In genomic region chr7:28629216-28629848, GRCh38 we compare ENCODE assay signal across 15 cellular contexts.
DNase-seq lines count a peak whose midpoint lies in the region; ATAC-seq and TF ChIP-seq lines count a peak whose summit lies in the region.
"Had no signal": no experiment of that assay in that cellular context is flagged by ENCODE, and none has a peak within 500 bp of the region (broad histone marks: within the 10 kb centered on the region; RNA-seq: fewer than 3 reads in every experiment).

No MANE protein-coding gene starts in this region.

- peak; percentile 68 for ATAC-seq in left ventricle myocardium superior
- no peak for ATAC-seq in GM18505 (IDR thresholded peaks at IDR 0.05; ENCODE audit: unreplicated experiment)
- ATAC-seq: activated CD4-positive, CD25-positive, alpha-beta regulatory T cell treated with anti-CD3 and anti-CD28 coated beads, Interleukin-2, amount 50 U/mL, for 24 hours; stimulated activated naive CD8-positive, alpha-beta T cell treated with anti-CD3 and anti-CD28 coated beads, Interleukin-15, Interleukin-2, amounts not matched to agents 100 U/mL and 50 U/mL, for 24 hours had no signal

- H3K27ac ChIP-seq in sigmoid colon: peak overlapping the region in 3 of 4 donors; percentile 31 to 62 (median 60)

- DNase-seq in ELR (ENCODE audit: low read depth) (peak; percentile 45), astrocyte of the spinal cord (ENCODE audit: low read depth, low spot score) (peak; percentile 22), left ventricle myocardium superior (peak; percentile 62), sigmoid colon (peak; percentile 70), NCI-H2029 treated with DMSO at 0.1 percent for 48 hours (lab: John Stamatoyannopoulos, UW) (no peak), globus pallidus (ENCODE audit: low spot score) (no peak), SW 1271 (lab: John Stamatoyannopoulos, UW) (no peak)
- DNase-seq: activated T-cell treated with anti-CD3 and anti-CD28 coated beads, Interleukin-2, amount 50 U/mL, for 24 hours; amniotic stem cell; BE2C; DMS79 treated with DMSO at 0.1 percent for 48 hours; GOT3; stimulated activated naive CD8-positive, alpha-beta T cell treated with anti-CD3 and anti-CD28 coated beads, Interleukin-15, Interleukin-2, amounts not matched to agents 100 U/mL and 50 U/mL, for 24 hours had no signal

- TF ChIP-seq POLR2A in sigmoid colon (IDR thresholded peaks at IDR 0.05) (no peak), GM18505 (IDR thresholded peaks at IDR 0.05; ENCODE audit: borderline replicate concordance, extremely low read depth, insufficient read depth, insufficient read length) (no peak)

- intact Hi-C loops in left ventricle myocardium superior (cut with micrococcal nuclease) (loop anchor here (10.0 kb wide), 1 partner anchor 225 kb away; no protein-coding TSS in a partner anchor), sigmoid colon (cut with DNase I) (loop anchor here (5.0 kb wide), 2 partner anchors 53 to 222 kb away; no protein-coding TSS in a partner anchor)

- H3K36me3 ChIP-seq in sigmoid colon: no peaks in the 10 kb centered on the region
- H3K36me3 ChIP-seq: BE2C had no signal

- TF ChIP-seq EP300 in sigmoid colon (IDR thresholded peaks at IDR 0.05): no peak

- TF ChIP-seq CTCF in astrocyte of the spinal cord (IDR thresholded peaks at IDR 0.05; ENCODE audit: low read depth, low read length) (no peak), sigmoid colon (IDR thresholded peaks at IDR 0.05) (no peak)

- H3K4me3 ChIP-seq in astrocyte of the spinal cord (ENCODE audit: low read depth, low read length) (no peak overlapping the region), sigmoid colon (no peak overlapping the region)

- H3K9me3 ChIP-seq in sigmoid colon: no peaks in the 10 kb centered on the region
- H3K9me3 ChIP-seq: BE2C had no signal

- no peaks in the 10 kb centered on the region for H3K27me3 ChIP-seq in sigmoid colon
- H3K27me3 ChIP-seq: BE2C had no signal

- 52 to 56% methylated on average over 4 of the region's 4 CpGs for WGBS in sigmoid colon, 2 donors

- H3K4me1 ChIP-seq in sigmoid colon: peaks cover 0 to 39% (median 22%) of the 10 kb centered on the region in 4 donors
- H3K4me1 ChIP-seq: BE2C had no signal

- in situ Hi-C loops in astrocyte of the spinal cord (cut with HindIII; ENCODE audit: low sequenced_read_pairs): no loop called here

Comparison
In these comparisons a context has a peak if more than half of its experiments do, and no peak if none do; other contexts are left out.
1. DNase-seq: peak in ELR (single experiment), astrocyte of the spinal cord (single experiment), left ventricle myocardium superior (single experiment) and sigmoid colon (single experiment); none in NCI-H2029 treated with DMSO at 0.1 percent for 48 hours (single experiment), globus pallidus (single experiment) and SW 1271 (0 of 2).